ENCODE assay signal across 1 cellular context in the genomic region with DNA sequence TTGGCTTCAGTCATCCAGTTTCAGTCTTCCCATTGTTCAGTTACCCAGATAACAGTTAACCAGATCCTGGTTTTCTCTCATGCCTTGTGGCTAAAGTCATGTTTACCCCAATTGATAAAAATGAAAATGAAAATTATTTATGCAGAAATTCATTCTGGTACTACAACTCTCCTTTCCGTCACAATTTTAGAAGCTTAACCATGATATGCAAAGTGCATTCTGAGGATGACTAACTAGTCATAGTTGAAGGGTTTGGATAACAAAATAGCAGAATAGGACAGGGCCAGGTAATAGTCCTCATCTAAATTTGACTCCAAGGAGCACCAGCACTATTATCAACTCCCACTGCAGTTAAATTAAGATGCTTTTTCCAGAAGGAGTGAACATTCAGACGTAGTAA.
TF ChIP-seq lines count a peak whose summit lies in the region.

No MANE protein-coding gene starts in this region.

TF ChIP-seq in GM12878, 131 proteins besides CTCF, POLR2A, EP300 and RAD21 (continued from another document and continues in another):
- TF ChIP-seq, protein P1, sequence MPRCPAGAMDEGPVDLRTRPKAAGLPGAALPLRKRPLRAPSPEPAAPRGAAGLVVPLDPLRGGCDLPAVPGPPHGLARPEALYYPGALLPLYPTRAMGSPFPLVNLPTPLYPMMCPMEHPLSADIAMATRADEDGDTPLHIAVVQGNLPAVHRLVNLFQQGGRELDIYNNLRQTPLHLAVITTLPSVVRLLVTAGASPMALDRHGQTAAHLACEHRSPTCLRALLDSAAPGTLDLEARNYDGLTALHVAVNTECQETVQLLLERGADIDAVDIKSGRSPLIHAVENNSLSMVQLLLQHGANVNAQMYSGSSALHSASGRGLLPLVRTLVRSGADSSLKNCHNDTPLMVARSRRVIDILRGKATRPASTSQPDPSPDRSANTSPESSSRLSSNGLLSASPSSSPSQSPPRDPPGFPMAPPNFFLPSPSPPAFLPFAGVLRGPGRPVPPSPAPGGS (IDR thresholded peaks at IDR 0.05; ENCODE audit: borderline replicate concordance, insufficient read depth, low read depth, low read length, poor library complexity, severe bottlenecking): no peak
- TF ChIP-seq CBX3 (IDR thresholded peaks at IDR 0.05; ENCODE audit: borderline replicate concordance, low read depth) (no peak), SREBF2 (IDR thresholded peaks at IDR 0.05; ENCODE audit: low read length) (no peak), STAT1 (conservative IDR thresholded peaks at IDR 0.05) (no peak), BACH1 (IDR thresholded peaks at IDR 0.05; ENCODE audit: borderline replicate concordance) (no peak), CHD2 (IDR thresholded peaks at IDR 0.05; ENCODE audit: borderline replicate concordance, low read depth, low read length) (no peak), MEF2B (IDR thresholded peaks at IDR 0.05; ENCODE audit: partially characterized antibody, poor library complexity, severe bottlenecking) (no peak), SREBF1 (IDR thresholded peaks at IDR 0.05; ENCODE audit: low read length) (no peak), CBFB (IDR thresholded peaks at IDR 0.05; ENCODE audit: low read depth) (no peak), E4F1 (IDR thresholded peaks at IDR 0.05; ENCODE audit: borderline replicate concordance, partially characterized antibody) (no peak), EZH2 (IDR thresholded peaks at IDR 0.05; ENCODE audit: borderline replicate concordance, control insufficient read depth, low read depth, low read length) (no peak), ZBTB40 (IDR thresholded peaks at IDR 0.05; ENCODE audit: borderline replicate concordance) (no peak), NR2C2 (IDR thresholded peaks at IDR 0.05; ENCODE audit: borderline replicate concordance, control insufficient read depth, insufficient read length, low read depth) (no peak), MYB (IDR thresholded peaks at IDR 0.05; ENCODE audit: borderline replicate concordance, low read depth, low read length) (no peak), STAT3 (IDR thresholded peaks at IDR 0.05; ENCODE audit: low read depth, low read length) (no peak), ZNF687 (IDR thresholded peaks at IDR 0.05) (no peak), MAX (IDR thresholded peaks at IDR 0.05; ENCODE audit: low read depth, low read length) (no peak), BCL11A (IDR thresholded peaks at IDR 0.05; ENCODE audit: low read depth, low read length) (0 out of 2 replicates have a peak, but pooled peaks have one; percentile 11), MYC (IDR thresholded peaks at IDR 0.05; ENCODE audit: insufficient read depth, insufficient read length, insufficient replicate concordance, low read length, severe bottlenecking) (no peak), MTA2 (IDR thresholded peaks at IDR 0.05; ENCODE audit: low read depth) (peak; percentile 40; the same call in 1 of the 2 replicates), WRNIP1 (IDR thresholded peaks at IDR 0.05; ENCODE audit: borderline replicate concordance, low read depth, low read length) (no peak), BCLAF1 (IDR thresholded peaks at IDR 0.05) (no peak), LARP7 (IDR thresholded peaks at IDR 0.05) (no peak), CREM (IDR thresholded peaks at IDR 0.05; ENCODE audit: low read depth) (no peak), ZBTB4 (CRISPR knock-in tag; IDR thresholded peaks at IDR 0.05) (no peak), CHD1 (IDR thresholded peaks at IDR 0.05; ENCODE audit: low read depth, low read length) (no peak), TBL1XR1 (IDR thresholded peaks at IDR 0.05; ENCODE audit: low read depth, low read length) (no peak), TCF3 (IDR thresholded peaks at IDR 0.05; ENCODE audit: borderline replicate concordance, insufficient read depth, low read depth, low read length) (no peak), ZNF622 (IDR thresholded peaks at IDR 0.05) (no peak), CREB1 (IDR thresholded peaks at IDR 0.05; ENCODE audit: low read depth) (no peak), ZBTB33 (IDR thresholded peaks at IDR 0.05) (no peak), SP1 (IDR thresholded peaks at IDR 0.05; ENCODE audit: low read depth, low read length) (no peak), BRCA1 (IDR thresholded peaks at IDR 0.05; ENCODE audit: low read depth, low read length) (no peak), SMARCA5 (IDR thresholded peaks at IDR 0.05) (no peak)
- TF ChIP-seq, protein P2, sequence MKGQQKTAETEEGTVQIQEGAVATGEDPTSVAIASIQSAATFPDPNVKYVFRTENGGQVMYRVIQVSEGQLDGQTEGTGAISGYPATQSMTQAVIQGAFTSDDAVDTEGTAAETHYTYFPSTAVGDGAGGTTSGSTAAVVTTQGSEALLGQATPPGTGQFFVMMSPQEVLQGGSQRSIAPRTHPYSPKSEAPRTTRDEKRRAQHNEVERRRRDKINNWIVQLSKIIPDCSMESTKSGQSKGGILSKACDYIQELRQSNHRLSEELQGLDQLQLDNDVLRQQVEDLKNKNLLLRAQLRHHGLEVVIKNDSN (IDR thresholded peaks at IDR 0.05; ENCODE audit: borderline replicate concordance, extremely low read length, insufficient read depth, low read depth, low read length): no peak
